Comparison of ENCODE assay signal across 16 cellular contexts in the genomic region with DNA sequence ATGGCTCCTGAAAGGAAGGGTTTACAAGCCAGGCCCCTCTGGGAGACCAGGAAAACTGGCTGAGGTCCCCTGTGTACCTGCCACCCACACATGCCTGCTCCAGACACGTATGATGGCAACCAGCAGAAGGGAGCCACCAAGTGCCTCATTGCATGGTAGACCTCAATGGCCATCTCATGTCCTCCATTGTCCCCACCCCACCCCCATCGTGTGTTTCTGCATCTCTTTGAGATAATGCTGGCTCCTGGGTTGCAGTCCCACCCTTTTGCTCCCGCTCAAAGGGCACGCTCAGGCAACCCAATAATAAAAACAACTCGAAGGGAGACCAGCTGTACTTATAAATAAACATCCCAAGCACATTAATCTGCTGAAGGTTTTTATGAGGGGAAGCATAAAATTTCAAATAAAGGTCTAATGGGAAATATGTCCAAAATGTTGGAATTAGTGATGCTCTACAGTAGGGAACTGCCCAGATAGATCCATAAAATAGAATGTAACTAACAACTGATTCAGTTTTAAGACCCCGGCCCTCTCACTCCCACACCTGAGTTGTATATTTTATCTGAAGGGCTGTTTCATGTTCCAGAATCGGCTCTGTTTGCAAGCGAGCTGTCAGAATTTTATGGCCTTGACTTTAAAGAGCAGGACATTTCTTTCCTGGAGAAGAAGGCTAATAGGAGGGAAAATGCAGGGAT.
DNase-seq lines count a peak whose midpoint lies in the region; TF ChIP-seq lines count a peak whose summit lies in the region.
"Had no signal": no experiment of that assay in that cellular context is flagged by ENCODE, and none has a peak within 500 bp of the region (broad histone marks: within the 10 kb centered on the region; RNA-seq: fewer than 3 reads in every experiment).

No MANE protein-coding gene starts in this region.

- TF ChIP-seq CTCF in VCaP (conservative IDR thresholded peaks at IDR 0.05), result no peak
- no peak for TF ChIP-seq CTCF in uterus (IDR thresholded peaks at IDR 0.05)

- H3K36me3 ChIP-seq in muscle layer of colon (ENCODE audit: insufficient read depth, low read length) (no peaks in the 10 kb centered on the region), rectal smooth muscle tissue (ENCODE audit: control insufficient read depth, insufficient read depth, low read length) (no peaks in the 10 kb centered on the region), uterus (no peaks in the 10 kb centered on the region)

- H3K4me1 ChIP-seq in muscle layer of colon (ENCODE audit: insufficient read depth, low read length) (peaks cover 31% of the 10 kb centered on the region), rectal smooth muscle tissue (ENCODE audit: control insufficient read depth, insufficient read depth, low read length) (peaks cover 17% of the 10 kb centered on the region), uterus (peaks cover 0 to 6% of the 10 kb centered on the region in 2 donors)
- H3K4me1 ChIP-seq: Caco-2 had no signal

- no peaks in the 10 kb centered on the region for H3K27me3 ChIP-seq in muscle layer of colon (ENCODE audit: control insufficient read depth in 1 of 2, insufficient read depth in 2 of 2, low read length in 2 of 2)
- H3K27me3 ChIP-seq in rectal smooth muscle tissue (ENCODE audit: control insufficient read depth, insufficient read depth, low read length), result no peaks in the 10 kb centered on the region
- H3K27me3 ChIP-seq in uterus, result no peaks in the 10 kb centered on the region

- H3K4me3 ChIP-seq in muscle layer of colon (ENCODE audit: low read depth in 1 of 2, low read length in 2 of 2) (peak overlapping the region in 1 of 2 donors; percentile 15), rectal smooth muscle tissue (ENCODE audit: low read length) (no peak overlapping the region), uterus (no peak overlapping the region)
- H3K4me3 ChIP-seq: GM23248 had no signal

- DNase-seq in uterus (peak; percentile 47 to 74), NCI-H1436 treated with DMSO at 0.1 percent for 48 hours (lab: John Stamatoyannopoulos, UW) (no peak), NCI-H82 treated with DMSO at 0.1 percent for 48 hours (lab: John Stamatoyannopoulos, UW; ENCODE audit: unreplicated experiment) (no peak)
- DNase-seq in effector CD8-positive, alpha-beta T cell (lab: John Stamatoyannopoulos, UW), result no peak
- DNase-seq: ACHN; AML-193; Caco-2; CD4-positive, alpha-beta T cell; GM23248; HCEC 1CT; HFFc6; IMR-90 had no signal

- intact Hi-C loops in uterus (cut with DNase I; ENCODE audit: low total_unique reads), result no loop called here

- H3K9me3 ChIP-seq in muscle layer of colon (ENCODE audit: low read length) (no peaks in the 10 kb centered on the region), uterus (no peaks in the 10 kb centered on the region)
- H3K9me3 ChIP-seq: Caco-2 had no signal

- TF ChIP-seq POLR2A in uterus (IDR thresholded peaks at IDR 0.05), result no peak

- H3K9ac ChIP-seq in muscle layer of colon (ENCODE audit: low read length) (no peak overlapping the region), rectal smooth muscle tissue (ENCODE audit: low read length) (no peak overlapping the region)
- H3K9ac ChIP-seq: GM23248 had no signal

- H3K27ac ChIP-seq in VCaP (peak overlapping the region; percentile 93), muscle layer of colon (ENCODE audit: low read depth, low read length) (peak overlapping the region; percentile 49), rectal smooth muscle tissue (ENCODE audit: low read depth, low read length) (peak overlapping the region; percentile 43), uterus (no peak overlapping the region)
- H3K27ac ChIP-seq: C4-2B, GM23248 had no signal

Comparison
In these comparisons a context has a peak if more than half of its experiments do, and no peak if none do; other contexts are left out.
1. H3K27ac ChIP-seq: peak in VCaP (single experiment), muscle layer of colon (single experiment) and rectal smooth muscle tissue (single experiment); none in uterus (0 of 2).
2. DNase-seq: peak in uterus (2 of 2); none in NCI-H1436 treated with DMSO at 0.1 percent for 48 hours (single experiment), effector CD8-positive, alpha-beta T cell (single experiment) and NCI-H82 treated with DMSO at 0.1 percent for 48 hours (single experiment).